In the genomic region with DNA sequence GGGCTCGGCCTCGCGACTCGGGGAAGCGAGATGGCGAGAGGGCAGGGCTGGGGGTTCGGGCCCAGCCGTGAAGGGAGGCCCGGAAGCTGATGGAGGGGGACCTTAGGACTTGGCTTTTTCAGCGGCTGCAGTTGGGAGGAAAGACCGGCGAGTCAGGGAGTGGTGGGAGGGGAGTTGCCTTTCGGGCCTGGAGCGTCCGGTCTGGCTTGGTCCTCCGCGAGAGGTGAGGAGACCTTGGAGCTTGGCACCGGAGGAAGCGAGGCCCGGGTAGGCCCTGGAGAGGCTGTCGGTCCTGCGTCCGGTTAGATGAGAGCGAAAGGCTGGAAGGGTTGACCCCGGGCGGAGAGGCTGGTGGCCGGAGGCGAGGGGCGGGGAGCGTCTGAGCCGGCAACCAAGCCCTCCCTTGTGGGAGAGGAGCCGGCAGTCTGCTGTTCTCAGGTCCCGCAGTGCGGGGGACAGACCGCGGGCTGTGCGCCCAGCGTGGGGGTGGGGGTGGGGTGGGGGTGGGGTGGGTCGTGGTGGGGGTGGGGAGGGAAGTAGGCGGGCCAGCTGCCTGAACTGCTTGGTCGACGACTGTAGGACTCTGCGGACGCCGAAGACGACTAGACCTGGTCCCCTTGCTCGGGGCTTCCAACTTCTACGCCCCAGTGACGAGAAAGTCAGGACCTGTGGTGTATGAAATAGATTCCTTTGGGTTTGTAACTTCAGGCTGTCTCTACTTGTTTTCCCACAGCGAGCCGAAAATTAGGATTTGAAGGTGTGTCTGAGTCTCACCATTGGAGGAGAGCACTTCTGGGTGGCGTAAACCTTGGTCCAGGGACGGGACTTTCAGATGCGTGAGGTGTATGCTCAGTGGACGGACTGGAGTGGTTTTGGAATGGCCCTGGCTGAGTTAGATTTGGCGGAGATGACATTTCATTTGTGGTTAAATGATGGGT, we compare ENCODE assay signal across 8 cellular contexts. TPM values are rescaled to one million over a fixed set of nuclear protein-coding genes. Genes with fewer than 3 reads are reported as not detected.
DNase-seq lines count a peak whose midpoint lies in the region; ATAC-seq and TF ChIP-seq lines count a peak whose summit lies in the region.

No MANE protein-coding gene starts in this region.

- H3K36me3 ChIP-seq in adrenal gland (replicated peaks in 1 of 2) (no peaks in the 10 kb centered on the region), right atrium auricular region (no peaks in the 10 kb centered on the region)

- H3K27ac ChIP-seq in adrenal gland, result peak overlapping the region; percentile 91 to 99 (median 96)
- H3K27ac ChIP-seq in right atrium auricular region, result peak overlapping the region; percentile 95 to 99

- no peaks in the 10 kb centered on the region for H3K27me3 ChIP-seq in adrenal gland
- no peaks in the 10 kb centered on the region for H3K27me3 ChIP-seq in right atrium auricular region

- ATAC-seq in HG02763 (IDR thresholded peaks at IDR 0.05; ENCODE audit: unreplicated experiment), result peak; percentile 4
- no peak for ATAC-seq in sciatic nerve

- TF ChIP-seq POLR2A in adrenal gland (IDR thresholded peaks at IDR 0.05), result no peak

- TF ChIP-seq CTCF in adrenal gland (IDR thresholded peaks at IDR 0.05) (no peak), right atrium auricular region (IDR thresholded peaks at IDR 0.05) (no peak)

- 1% methylated on average over 16 to 56 of the region's 56 CpGs for WGBS in adrenal gland, 4 donors

- H3K4me1 ChIP-seq in adrenal gland (replicated peaks in 1 of 2), result peaks cover 10 to 31% of the 10 kb centered on the region in 2 donors
- peaks cover 0 to 29% of the 10 kb centered on the region in 2 donors for H3K4me1 ChIP-seq in right atrium auricular region

- intact Hi-C loops in adrenal gland (cut with DNase I) (no loop called here), sciatic nerve (cut with DNase I) (no loop called here)

- peak overlapping the region; percentile 63 to 87 (median 72) for H3K4me3 ChIP-seq in adrenal gland
- H3K4me3 ChIP-seq in right atrium auricular region, result peak overlapping the region; percentile 86 to 93

- H3K9me3 ChIP-seq in adrenal gland (replicated peaks in 1 of 3), result no peaks in the 10 kb centered on the region
- H3K9me3 ChIP-seq in right atrium auricular region, result no peaks in the 10 kb centered on the region

- DNase-seq in DMS 273 (lab: John Stamatoyannopoulos, UW; ENCODE audit: unreplicated experiment), result peak; percentile 75
- DNase-seq in DMS 273 treated with DMSO at 0.1 percent for 48 hours (lab: John Stamatoyannopoulos, UW), result no peak
- peak; percentile 38 for DNase-seq in RPMI7951 (ENCODE audit: low read depth)
- peak; percentile 54 to 78 (median 61) for DNase-seq in adrenal gland
- DNase-seq in right atrium auricular region (ENCODE audit: low spot score), result no peak
- DNase-seq in sciatic nerve (ENCODE audit: low spot score), result peak; percentile 70
- DNase-seq in NCI-H1436 treated with DMSO at 0.1 percent for 48 hours (lab: John Stamatoyannopoulos, UW), result no peak

RNA-seq across cellular contexts. Expression of gene BIRC6, which starts 1.0 kb away (rescaled TPM):
- 52.1 and 59.7 TPM in 2 replicates for total RNA-seq in RPMI7951 (2014; rRNA removed; shearing (Covaris generic))
- 100 to 1,000 TPM in 3 of 8 donors, 10 to 100 TPM in 5; 65.0 to 165 (median 88.7) TPM for total RNA-seq in adrenal gland
- 10 to 100 TPM; 14.2 to 57.3 (median 17.1) TPM for polyA plus RNA-seq in adrenal gland
- total RNA-seq in right atrium auricular region, result 10 to 100 TPM; 50.4 to 50.6 TPM
- total RNA-seq in sciatic nerve, result 130 TPM

Comparison
In these comparisons a context has a peak if more than half of its experiments do, and no peak if none do; other contexts are left out.
1. DNase-seq: peak in DMS 273 (single experiment), RPMI7951 (single experiment), adrenal gland (7 of 7) and sciatic nerve (single experiment); none in DMS 273 treated with DMSO at 0.1 percent for 48 hours (single experiment), right atrium auricular region (single experiment) and NCI-H1436 treated with DMSO at 0.1 percent for 48 hours (single experiment).